Comparison of ENCODE assay signal across 23 cellular contexts in the genomic region with DNA sequence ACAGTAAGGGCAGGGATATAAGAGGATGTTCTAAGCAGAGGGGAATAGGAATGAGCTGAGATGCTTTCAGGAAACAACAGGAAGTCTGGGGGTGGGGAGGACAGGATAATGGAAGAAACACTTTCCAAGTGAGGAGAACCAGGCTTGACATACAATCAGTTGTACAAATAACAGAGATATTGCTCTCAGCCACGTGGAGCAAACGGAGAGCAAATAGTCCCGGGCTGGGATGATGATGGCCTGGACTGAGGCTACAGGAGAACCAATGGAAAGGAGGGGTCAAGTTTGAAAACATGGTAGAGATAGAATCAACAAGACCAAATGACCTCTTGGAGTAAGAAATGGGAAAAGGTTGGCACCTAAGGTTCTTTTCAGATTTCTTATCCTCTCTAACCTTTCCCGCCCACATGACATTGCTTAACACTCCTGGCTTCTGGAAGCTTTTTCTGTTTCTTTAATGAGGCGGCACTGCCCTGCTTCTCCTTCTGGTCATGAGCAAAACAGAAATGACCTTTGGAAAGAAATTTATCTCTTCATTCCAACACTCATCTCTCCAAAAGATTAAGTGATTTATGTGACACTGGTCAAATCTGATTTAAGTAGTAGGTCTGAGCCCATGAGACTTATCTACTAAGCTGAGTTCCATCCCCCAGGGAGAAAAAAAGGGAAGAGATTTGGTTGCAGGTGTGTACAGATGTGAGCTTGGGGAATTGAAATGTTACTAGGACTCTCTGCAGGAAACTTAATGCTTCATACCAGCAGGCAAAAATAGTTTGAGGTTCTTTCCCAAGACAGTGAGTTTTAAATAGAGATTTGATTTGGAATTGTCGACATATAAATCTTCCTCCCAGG.
A peak's percentile ranks its signal among the peaks of the same experiment; 100 is the strongest.
DNase-seq lines count a peak whose midpoint lies in the region; ATAC-seq and TF ChIP-seq lines count a peak whose summit lies in the region.
"Had no signal": no experiment of that assay in that cellular context is flagged by ENCODE, and none has a peak within 500 bp of the region (broad histone marks: within the 10 kb centered on the region; RNA-seq: fewer than 3 reads in every experiment).

No MANE protein-coding gene starts in this region.

- no peaks in the 10 kb centered on the region for H3K36me3 Mint-ChIP-seq in activated CD8-positive, alpha-beta T cell treated with anti-CD3 and anti-CD28 coated beads, Interleukin-2, amount 10 ng/mL, durations not matched to agents 7 days and 5 days (ENCODE audit: low read depth)
- peaks cover 3% of the 10 kb centered on the region for H3K36me3 Mint-ChIP-seq in activated CD8-positive, alpha-beta T cell treated with anti-CD3 and anti-CD28 coated beads for 36 hours (ENCODE audit: low read depth)
- peaks cover 12% of the 10 kb centered on the region for H3K36me3 Mint-ChIP-seq in endothelial cell (ENCODE audit: low read depth, unreplicated experiment)
- H3K36me3 Mint-ChIP-seq in activated CD8-positive, alpha-beta memory T cell treated with anti-CD3 and anti-CD28 coated beads, Interleukin-2, amount 10 ng/mL, durations not matched to agents 7 days and 5 days: peaks cover 3% of the 10 kb centered on the region

- H4K20me1 ChIP-seq in OCI-LY3 (ENCODE audit: insufficient read depth, low read length): no peaks in the 10 kb centered on the region

- H3K27ac Mint-ChIP-seq in activated CD8-positive, alpha-beta T cell treated with anti-CD3 and anti-CD28 coated beads, Interleukin-2, amount 10 ng/mL, durations not matched to agents 7 days and 5 days: peak overlapping the region; percentile 44
- H3K27ac Mint-ChIP-seq in activated CD8-positive, alpha-beta T cell treated with anti-CD3 and anti-CD28 coated beads for 36 hours: no peak overlapping the region
- peak overlapping the region; percentile 12 for H3K27ac Mint-ChIP-seq in endothelial cell (ENCODE audit: unreplicated experiment)
- no peak overlapping the region for H3K27ac Mint-ChIP-seq in activated CD8-positive, alpha-beta memory T cell treated with anti-CD3 and anti-CD28 coated beads, Interleukin-2, amount 10 ng/mL, durations not matched to agents 7 days and 5 days
- H3K27ac Mint-ChIP-seq: CD8-positive, alpha-beta memory T cell had no signal

- H3K9me3 ChIP-seq in OCI-LY3 (ENCODE audit: insufficient read depth, low read length): no peaks in the 10 kb centered on the region
- H3K9me3 ChIP-seq in aorta (ENCODE audit: control insufficient read depth, low read length): no peaks in the 10 kb centered on the region
- H3K9me3 ChIP-seq: HAP-1 had no signal

- H3K4me3 ChIP-seq in OCI-LY3 (ENCODE audit: low read length) (no peak overlapping the region), aorta (ENCODE audit: low read length in 2 of 2) (no peak overlapping the region)
- H3K4me3 ChIP-seq: HAP-1, K562, Peyer's patch had no signal

- POLR2A ChIA-PET in activated CD8-positive, alpha-beta T cell treated with anti-CD3 and anti-CD28 coated beads, Interleukin-2, amount 10 ng/mL, durations not matched to agents 7 days and 5 days (lab: Charles Lee): interaction anchor here (0.9 kb wide), 1 partner anchor 32 kb away, joined by 3 read pairs; no protein-coding TSS in a partner anchor
- POLR2A ChIA-PET in activated CD8-positive, alpha-beta T cell treated with anti-CD3 and anti-CD28 coated beads for 36 hours (lab: Charles Lee): no interaction called here

- intact Hi-C loops in activated CD8-positive, alpha-beta T cell treated with anti-CD3 and anti-CD28 coated beads for 36 hours (cut with micrococcal nuclease): no loop called here
- intact Hi-C loops in aorta (cut with DNase I): no loop called here

- no peaks in the 10 kb centered on the region for H3K27me3 Mint-ChIP-seq in activated CD8-positive, alpha-beta T cell treated with anti-CD3 and anti-CD28 coated beads, Interleukin-2, amount 10 ng/mL, durations not matched to agents 7 days and 5 days (ENCODE audit: low read depth)
- no peaks in the 10 kb centered on the region for H3K27me3 Mint-ChIP-seq in activated CD8-positive, alpha-beta T cell treated with anti-CD3 and anti-CD28 coated beads for 36 hours
- peaks cover 6% of the 10 kb centered on the region for H3K27me3 Mint-ChIP-seq in endothelial cell (ENCODE audit: unreplicated experiment)
- no peaks in the 10 kb centered on the region for H3K27me3 Mint-ChIP-seq in activated CD8-positive, alpha-beta memory T cell treated with anti-CD3 and anti-CD28 coated beads, Interleukin-2, amount 10 ng/mL, durations not matched to agents 7 days and 5 days

- H3K9me3 Mint-ChIP-seq in activated CD8-positive, alpha-beta T cell treated with anti-CD3 and anti-CD28 coated beads, Interleukin-2, amount 10 ng/mL, durations not matched to agents 7 days and 5 days (ENCODE audit: insufficient read depth): peaks cover 6% of the 10 kb centered on the region
- H3K9me3 Mint-ChIP-seq in activated CD8-positive, alpha-beta T cell treated with anti-CD3 and anti-CD28 coated beads for 36 hours: peaks cover 17% of the 10 kb centered on the region
- peaks cover 8% of the 10 kb centered on the region for H3K9me3 Mint-ChIP-seq in endothelial cell (ENCODE audit: unreplicated experiment)
- H3K9me3 Mint-ChIP-seq in activated CD8-positive, alpha-beta memory T cell treated with anti-CD3 and anti-CD28 coated beads, Interleukin-2, amount 10 ng/mL, durations not matched to agents 7 days and 5 days (ENCODE audit: low read depth): peaks cover 10% of the 10 kb centered on the region

- no peaks in the 10 kb centered on the region for H3K36me3 ChIP-seq in OCI-LY3 (replicated peaks; ENCODE audit: low read depth, low read length)
- no peaks in the 10 kb centered on the region for H3K36me3 ChIP-seq in aorta (ENCODE audit: control insufficient read depth in 1 of 2, insufficient read depth in 2 of 2, low read length in 1 of 2)
- H3K36me3 ChIP-seq: HAP-1, Peyer's patch had no signal

- H3K27ac ChIP-seq in OCI-LY3 (ENCODE audit: low read length): no peak overlapping the region
- H3K27ac ChIP-seq in aorta (ENCODE audit: low read depth in 1 of 2, low read length in 2 of 2): no peak overlapping the region
- H3K27ac ChIP-seq: 22Rv1, Peyer's patch had no signal

- no peak overlapping the region for H3K4me3 Mint-ChIP-seq in activated CD8-positive, alpha-beta T cell treated with anti-CD3 and anti-CD28 coated beads, Interleukin-2, amount 10 ng/mL, durations not matched to agents 7 days and 5 days
- no peak overlapping the region for H3K4me3 Mint-ChIP-seq in activated CD8-positive, alpha-beta T cell treated with anti-CD3 and anti-CD28 coated beads for 36 hours
- H3K4me3 Mint-ChIP-seq in endothelial cell (ENCODE audit: unreplicated experiment): no peak overlapping the region
- H3K4me3 Mint-ChIP-seq in activated CD8-positive, alpha-beta memory T cell treated with anti-CD3 and anti-CD28 coated beads, Interleukin-2, amount 10 ng/mL, durations not matched to agents 7 days and 5 days: no peak overlapping the region
- H3K4me3 Mint-ChIP-seq: CD8-positive, alpha-beta memory T cell had no signal

- CTCF ChIA-PET in activated CD8-positive, alpha-beta T cell treated with anti-CD3 and anti-CD28 coated beads, Interleukin-2, amount 10 ng/mL, durations not matched to agents 7 days and 5 days (lab: Charles Lee): interaction anchor here (0.9 kb wide), 1 partner anchor 314 kb away, joined by 3 read pairs; no protein-coding TSS in a partner anchor
- CTCF ChIA-PET in activated CD8-positive, alpha-beta T cell treated with anti-CD3 and anti-CD28 coated beads for 36 hours (lab: Charles Lee): interaction anchor here (1.3 to 1.4 kb wide), 2 partner anchors 11 to 13 kb away, joined by 3 read pairs; no protein-coding TSS in a partner anchor
- CTCF ChIA-PET in activated CD8-positive, alpha-beta memory T cell treated with anti-CD3 and anti-CD28 coated beads, Interleukin-2, amount 10 ng/mL, durations not matched to agents 7 days and 5 days (lab: Charles Lee): no interaction called here

- H3K4me2 ChIP-seq in OCI-LY3 (ENCODE audit: low read length): peak overlapping the region; percentile 24; the same call in 1 of the 2 replicates

- H3K4me1 ChIP-seq in OCI-LY3 (ENCODE audit: low read length) (peaks cover 39% of the 10 kb centered on the region), aorta (ENCODE audit: control insufficient read depth in 1 of 2, insufficient read depth in 2 of 2, low read length in 2 of 2) (no peaks in the 10 kb centered on the region)
- H3K4me1 ChIP-seq: HAP-1, Peyer's patch had no signal

- H2AFZ ChIP-seq in OCI-LY3 (ENCODE audit: low read depth, low read length): peak overlapping the region; percentile 62; the same call in 1 of the 2 replicates

- H3K9ac ChIP-seq in OCI-LY3 (ENCODE audit: low read length): no peak overlapping the region

- WGBS in aorta, 2 donors: 79 to 87% methylated on average over 6 of the region's 6 CpGs

- no peaks in the 10 kb centered on the region for H3K27me3 ChIP-seq in OCI-LY3 (ENCODE audit: low read depth, low read length)
- H3K27me3 ChIP-seq in aorta (ENCODE audit: control insufficient read depth in 1 of 2, insufficient read depth in 2 of 2, low read length in 1 of 2): no peaks in the 10 kb centered on the region
- H3K27me3 ChIP-seq: Peyer's patch had no signal

- ATAC-seq in activated CD8-positive, alpha-beta T cell treated with anti-CD3 and anti-CD28 coated beads, Interleukin-2, amount 10 ng/mL, durations not matched to agents 7 days and 5 days: no peak
- no peak for ATAC-seq in activated CD8-positive, alpha-beta T cell treated with anti-CD3 and anti-CD28 coated beads for 36 hours
- ATAC-seq in aorta (ENCODE audit: low FRiP score) (peak; percentile 40), GM19397 (IDR thresholded peaks at IDR 0.05; ENCODE audit: unreplicated experiment) (no peak)
- ATAC-seq in activated CD8-positive, alpha-beta memory T cell treated with anti-CD3 and anti-CD28 coated beads, Interleukin-2, amount 10 ng/mL, durations not matched to agents 7 days and 5 days: no peak
- ATAC-seq: K562 had no signal

- H3K79me2 ChIP-seq in OCI-LY3 (ENCODE audit: low read length): no peaks in the 10 kb centered on the region

- peaks cover 7% of the 10 kb centered on the region for H3K4me1 Mint-ChIP-seq in activated CD8-positive, alpha-beta T cell treated with anti-CD3 and anti-CD28 coated beads, Interleukin-2, amount 10 ng/mL, durations not matched to agents 7 days and 5 days (ENCODE audit: low read depth)
- H3K4me1 Mint-ChIP-seq in activated CD8-positive, alpha-beta T cell treated with anti-CD3 and anti-CD28 coated beads for 36 hours (ENCODE audit: low read depth): peaks cover 7% of the 10 kb centered on the region
- H3K4me1 Mint-ChIP-seq in endothelial cell (ENCODE audit: unreplicated experiment): peaks cover 10% of the 10 kb centered on the region
- peaks cover 7% of the 10 kb centered on the region for H3K4me1 Mint-ChIP-seq in activated CD8-positive, alpha-beta memory T cell treated with anti-CD3 and anti-CD28 coated beads, Interleukin-2, amount 10 ng/mL, durations not matched to agents 7 days and 5 days

- DNase-seq in activated CD8-positive, alpha-beta T cell treated with anti-CD3 and anti-CD28 coated beads, Interleukin-2, amount 10 ng/mL, durations not matched to agents 7 days and 5 days: no peak
- DNase-seq in activated CD8-positive, alpha-beta T cell treated with anti-CD3 and anti-CD28 coated beads for 36 hours: no peak
- DNase-seq in endothelial cell (ENCODE audit: low spot score) (no peak), aorta (no peak)
- DNase-seq in stimulated activated CD4-positive, alpha-beta T cell treated with anti-CD3 and anti-CD28 coated beads, Interleukin-4, amount 100 ng/mL, for 24 hours: no peak
- DNase-seq in activated CD8-positive, alpha-beta memory T cell treated with anti-CD3 and anti-CD28 coated beads, Interleukin-2, amount 10 ng/mL, durations not matched to agents 7 days and 5 days: no peak
- DNase-seq: ACHN; C1 segment of cervical spinal cord; Calu3; CD8-positive, alpha-beta memory T cell; GDM1; NCI-H1092 treated with DMSO at 0.1 percent for 48 hours; NCI-H1436 treated with DMSO at 0.1 percent for 48 hours; NCI-H1930; NCI-H2227 treated with DMSO at 0.1 percent for 48 hours; NCI-H510A; NK-92 treated with Interleukin-12 subunit alpha and Interleukin-12 subunit beta, amount 100 ng/mL, for 24 hours; Peyer's patch had no signal

- no peak for TF ChIP-seq CTCF in activated CD8-positive, alpha-beta T cell treated with anti-CD3 and anti-CD28 coated beads for 36 hours (IDR thresholded peaks at IDR 0.05)
- TF ChIP-seq CTCF in OCI-LY3 (IDR thresholded peaks at IDR 0.05; ENCODE audit: low read depth, low read length) (no peak), endothelial cell (IDR thresholded peaks at IDR 0.05; ENCODE audit: unreplicated experiment) (no peak)

Comparison
In these comparisons a context has a peak if more than half of its experiments do, and no peak if none do; other contexts are left out.
1. H3K27ac Mint-ChIP-seq: peak in activated CD8-positive, alpha-beta T cell treated with anti-CD3 and anti-CD28 coated beads, Interleukin-2, amount 10 ng/mL, durations not matched to agents 7 days and 5 days (single experiment) and endothelial cell (single experiment); none in activated CD8-positive, alpha-beta T cell treated with anti-CD3 and anti-CD28 coated beads for 36 hours (single experiment) and activated CD8-positive, alpha-beta memory T cell treated with anti-CD3 and anti-CD28 coated beads, Interleukin-2, amount 10 ng/mL, durations not matched to agents 7 days and 5 days (single experiment).